In genomic region chr1:228105996-228106799, GRCh38 we compare ENCODE assay signal across 25 cellular contexts. TPM values are rescaled to one million over a fixed set of nuclear protein-coding genes. Genes with fewer than 3 reads are reported as not detected.
DNase-seq lines count a peak whose midpoint lies in the region; ATAC-seq and TF ChIP-seq lines count a peak whose summit lies in the region.
"Had no signal": no experiment of that assay in that cellular context is flagged by ENCODE, and none has a peak within 500 bp of the region (broad histone marks: within the 10 kb centered on the region; RNA-seq: fewer than 3 reads in every experiment).

No MANE protein-coding gene starts in this region.

- H3K27me3 ChIP-seq in spleen (replicated peaks in 1 of 7), result no peaks in the 10 kb centered on the region
- H3K27me3 ChIP-seq: esophagus muscularis mucosa, gastroesophageal sphincter, MG63, neutrophil, SJSA1, uterus had no signal

- H3K27ac Mint-ChIP-seq in WTC11, result no peak overlapping the region
- no peak overlapping the region for H3K27ac Mint-ChIP-seq in endothelial cell (ENCODE audit: unreplicated experiment)

- H3K27ac ChIP-seq in spleen, result no peak overlapping the region
- H3K27ac ChIP-seq: esophagus muscularis mucosa, neutrophil, SJSA1, uterus had no signal

- ATAC-seq in activated T-cell treated with anti-CD3 and anti-CD28 coated beads, Interleukin-2, amount 50 U/mL, for 4 hours, result no peak
- no peak for ATAC-seq in WTC11
- ATAC-seq in GM18868 (IDR thresholded peaks at IDR 0.05; ENCODE audit: unreplicated experiment), result no peak
- ATAC-seq in HG02759 (IDR thresholded peaks at IDR 0.05; ENCODE audit: unreplicated experiment), result no peak
- ATAC-seq: gastroesophageal sphincter had no signal

- H3K36me3 ChIP-seq in spleen, result peaks cover 0 to 28% (median 20%) of the 10 kb centered on the region in 6 donors
- H3K36me3 ChIP-seq: uterus had no signal

- no peaks in the 10 kb centered on the region for H3K9me3 Mint-ChIP-seq in activated T-cell treated with anti-CD3 and anti-CD28 coated beads, Interleukin-2, amount 50 U/mL, for 4 hours
- H3K9me3 Mint-ChIP-seq in WTC11, result no peaks in the 10 kb centered on the region
- no peaks in the 10 kb centered on the region for H3K9me3 Mint-ChIP-seq in endothelial cell (ENCODE audit: unreplicated experiment)
- H3K9me3 Mint-ChIP-seq: central memory CD8-positive, alpha-beta T cell had no signal

- peak overlapping the region; percentile 29 for H3K4me3 Mint-ChIP-seq in activated T-cell treated with anti-CD3 and anti-CD28 coated beads, Interleukin-2, amount 50 U/mL, for 4 hours
- peak overlapping the region; percentile 38; the same call in 1 of the 2 replicates for H3K4me3 Mint-ChIP-seq in WTC11
- H3K4me3 Mint-ChIP-seq in endothelial cell (ENCODE audit: unreplicated experiment), result peak overlapping the region; percentile 31
- H3K4me3 Mint-ChIP-seq: central memory CD8-positive, alpha-beta T cell had no signal

- no peak for TF ChIP-seq POLR2A in spleen (IDR thresholded peaks at IDR 0.05)

- DNase-seq in activated T-cell treated with anti-CD3 and anti-CD28 coated beads, Interleukin-2, amount 50 U/mL, for 4 hours, result no peak
- DNase-seq in activated T-cell treated with anti-CD3 and anti-CD28 coated beads, Interleukin-2, amount 50 U/mL, for 48 hours, result no peak
- no peak for DNase-seq in WTC11 (ENCODE audit: low spot score)
- no peak for DNase-seq in endothelial cell (ENCODE audit: low spot score)
- peak; percentile 76 for DNase-seq in spleen
- DNase-seq in iPS-NIHi7 (ENCODE audit: extremely low spot score), result no peak
- DNase-seq: anterior cingulate cortex; DND-41; effector CD4-positive, alpha-beta T cell; IMR-90; mesenchymal stem cell; MG63; NCI-H1694 treated with DMSO at 0.1 percent for 48 hours; NCI-H774; stimulated activated CD4-positive, alpha-beta T cell treated with anti-CD3 and anti-CD28 coated beads, Interleukin-12 subunit alpha, Interleukin-12 subunit beta, amount 100 ng/mL, for 4 hours; substantia nigra; T-helper 9 cell; uterus had no signal

- H3K36me3 Mint-ChIP-seq in activated T-cell treated with anti-CD3 and anti-CD28 coated beads, Interleukin-2, amount 50 U/mL, for 4 hours (ENCODE audit: insufficient read depth), result peaks cover 6% of the 10 kb centered on the region
- H3K36me3 Mint-ChIP-seq in WTC11 (peaks cover 18% of the 10 kb centered on the region), endothelial cell (ENCODE audit: low read depth, unreplicated experiment) (peaks cover 10% of the 10 kb centered on the region)

- H3K27me3 Mint-ChIP-seq in activated T-cell treated with anti-CD3 and anti-CD28 coated beads, Interleukin-2, amount 50 U/mL, for 4 hours (ENCODE audit: low read depth), result no peaks in the 10 kb centered on the region
- peaks cover 21% of the 10 kb centered on the region for H3K27me3 Mint-ChIP-seq in WTC11 (ENCODE audit: low read depth)
- peaks cover 13% of the 10 kb centered on the region for H3K27me3 Mint-ChIP-seq in endothelial cell (ENCODE audit: unreplicated experiment)
- H3K27me3 Mint-ChIP-seq: central memory CD8-positive, alpha-beta T cell had no signal

- H3K4me3 ChIP-seq in spleen, result no peak overlapping the region
- H3K4me3 ChIP-seq: esophagus muscularis mucosa, gastroesophageal sphincter, MG63, SJSA1, uterus had no signal

- H3K4me1 ChIP-seq in spleen, result peaks cover 25 to 77% (median 57%) of the 10 kb centered on the region in 6 donors

- no peak for TF ChIP-seq CTCF in WTC11 (IDR thresholded peaks at IDR 0.05)
- no peak for TF ChIP-seq CTCF in endothelial cell (IDR thresholded peaks at IDR 0.05; ENCODE audit: unreplicated experiment)
- TF ChIP-seq CTCF in spleen (IDR thresholded peaks at IDR 0.05 in 8 of 11, conservative IDR thresholded peaks at IDR 0.05 in 3 of 11), result no peak

- 86 to 90% (median 87%) methylated on average over 7 to 8 of the region's 8 CpGs for WGBS in spleen, 5 donors

- no peaks in the 10 kb centered on the region for H3K9me3 ChIP-seq in spleen
- H3K9me3 ChIP-seq: esophagus muscularis mucosa, gastroesophageal sphincter, MG63, neutrophil, SJSA1, uterus had no signal

- peaks cover 36% of the 10 kb centered on the region for H3K4me1 Mint-ChIP-seq in activated T-cell treated with anti-CD3 and anti-CD28 coated beads, Interleukin-2, amount 50 U/mL, for 4 hours (ENCODE audit: low read depth)
- H3K4me1 Mint-ChIP-seq in WTC11, result peaks cover 20% of the 10 kb centered on the region
- H3K4me1 Mint-ChIP-seq in endothelial cell (ENCODE audit: unreplicated experiment), result peaks cover 24% of the 10 kb centered on the region

- POLR2A ChIA-PET in WTC11 (lab: Charles Lee), result no interaction called here

- intact Hi-C loops in spleen (cut with DNase I; ENCODE audit: low total_unique reads), result no loop called here

- CTCF ChIA-PET in WTC11 (lab: Charles Lee), result interaction anchor here (1.3 to 1.5 kb wide), 2 partner anchors 25 to 108 kb away, joined by 3 to 7 read pairs; no protein-coding TSS in a partner anchor

TF ChIP-seq in WTC11, 78 proteins besides CTCF, POLR2A, EP300 and RAD21 (continues in another document):
- no peak for TF ChIP-seq FOXP1 (CRISPR knock-in tag; IDR thresholded peaks at IDR 0.05; ENCODE audit: borderline replicate concordance)
- TF ChIP-seq HMGA2 (CRISPR knock-in tag; IDR thresholded peaks at IDR 0.05), result no peak
- TF ChIP-seq, protein P1, sequence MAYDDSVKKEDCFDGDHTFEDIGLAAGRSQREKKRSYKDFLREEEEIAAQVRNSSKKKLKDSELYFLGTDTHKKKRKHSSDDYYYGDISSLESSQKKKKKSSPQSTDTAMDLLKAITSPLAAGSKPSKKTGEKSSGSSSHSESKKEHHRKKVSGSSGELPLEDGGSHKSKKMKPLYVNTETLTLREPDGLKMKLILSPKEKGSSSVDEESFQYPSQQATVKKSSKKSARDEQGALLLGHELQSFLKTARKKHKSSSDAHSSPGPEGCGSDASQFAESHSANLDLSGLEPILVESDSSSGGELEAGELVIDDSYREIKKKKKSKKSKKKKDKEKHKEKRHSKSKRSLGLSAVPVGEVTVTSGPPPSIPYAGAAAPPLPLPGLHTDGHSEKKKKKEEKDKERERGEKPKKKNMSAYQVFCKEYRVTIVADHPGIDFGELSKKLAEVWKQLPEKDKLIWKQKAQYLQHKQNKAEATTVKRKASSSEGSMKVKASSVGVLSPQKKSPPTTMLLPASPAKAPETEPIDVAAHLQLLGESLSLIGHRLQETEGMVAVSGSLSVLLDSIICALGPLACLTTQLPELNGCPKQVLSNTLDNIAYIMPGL (CRISPR knock-in tag; IDR thresholded peaks at IDR 0.05), result no peak
- no peak for TF ChIP-seq IRF1 (CRISPR knock-in tag; IDR thresholded peaks at IDR 0.05)
- TF ChIP-seq SMAD3 (CRISPR knock-in tag; IDR thresholded peaks at IDR 0.05; ENCODE audit: borderline replicate concordance), result no peak
- TF ChIP-seq NR3C1 (CRISPR knock-in tag; conservative IDR thresholded peaks at IDR 0.05; ENCODE audit: low read depth), result no peak
- no peak for TF ChIP-seq ETV6 (CRISPR knock-in tag; IDR thresholded peaks at IDR 0.05)
- no peak for TF ChIP-seq RELA (CRISPR knock-in tag; IDR thresholded peaks at IDR 0.05; ENCODE audit: borderline replicate concordance)
- no peak for TF ChIP-seq JAZF1 (CRISPR knock-in tag; IDR thresholded peaks at IDR 0.05)

RNA-seq across cellular contexts. Expression of gene MRPL55, which starts 2.9 kb away (rescaled TPM):
- 10 to 100 TPM; 82.3 to 93.0 (median 89.5) TPM for total RNA-seq in activated T-cell treated with anti-CD3 and anti-CD28 coated beads, Interleukin-2, amount 50 U/mL, for 4 hours
- total RNA-seq in WTC11 (2021) (65.8 to 70.5 TPM (median 66.9 TPM) in 3 replicates), endothelial cell (ENCODE audit: unreplicated experiment) (47.5 TPM), spleen (100 to 1,000 TPM in 1 of 7 donors, 10 to 100 TPM in 6; 32.3 to 103 (median 39.0) TPM)
- polyA plus RNA-seq in spleen, result 100 to 1,000 TPM in 2 of 3 donors, 10 to 100 TPM in 1; 95.2 to 114 (median 111) TPM

RNA-seq across cellular contexts. Expression of gene C1orf35, which starts 3.1 kb away (rescaled TPM):
- 10 to 100 TPM; 41.0 to 41.9 (median 41.7) TPM for total RNA-seq in activated T-cell treated with anti-CD3 and anti-CD28 coated beads, Interleukin-2, amount 50 U/mL, for 4 hours
- total RNA-seq in WTC11 (2021) (30.0 to 33.8 TPM (median 30.7 TPM) in 3 replicates), endothelial cell (ENCODE audit: unreplicated experiment) (23.2 TPM), spleen (10 to 100 TPM in 6 of 7 donors, 1 to 10 TPM in 1; 7.3 to 14.2 (median 11.9) TPM)
- 10 to 100 TPM; 18.7 to 23.4 (median 21.7) TPM for polyA plus RNA-seq in spleen

RNA-seq across cellular contexts. Expression of gene ARF1, which starts 23.7 kb away (rescaled TPM):
- total RNA-seq in activated T-cell treated with anti-CD3 and anti-CD28 coated beads, Interleukin-2, amount 50 U/mL, for 4 hours, result 100 to 1,000 TPM; 404 to 411 (median 408) TPM
- total RNA-seq in WTC11 (2021) (295 to 330 TPM (median 300 TPM) in 3 replicates), endothelial cell (ENCODE audit: unreplicated experiment) (393 TPM), spleen (100 to 1,000 TPM; 302 to 387 (median 338) TPM)
- polyA plus RNA-seq in spleen, result 100 to 1,000 TPM; 150 to 282 (median 231) TPM

RNA-seq across cellular contexts. Expression of gene GUK1, which starts 33.9 kb away (rescaled TPM):
- 100 to 1,000 TPM; 219 to 248 (median 242) TPM for total RNA-seq in activated T-cell treated with anti-CD3 and anti-CD28 coated beads, Interleukin-2, amount 50 U/mL, for 4 hours
- total RNA-seq in WTC11 (2021) (110 to 112 TPM (median 111 TPM) in 3 replicates), endothelial cell (ENCODE audit: unreplicated experiment) (280 TPM), spleen (100 to 1,000 TPM; 167 to 218 (median 186) TPM)
- 100 to 1,000 TPM; 279 to 499 (median 316) TPM for polyA plus RNA-seq in spleen

RNA-seq across cellular contexts. Expression of gene GJC2, which starts 43.5 kb away (rescaled TPM):
- total RNA-seq in activated T-cell treated with anti-CD3 and anti-CD28 coated beads, Interleukin-2, amount 50 U/mL, for 4 hours, result under 1 TPM; 0.49 to 0.79 (median 0.53) TPM
- total RNA-seq in WTC11 (2021), result 0.72 to 1.2 TPM (median 0.87 TPM) in 3 replicates
- 13.0 TPM for total RNA-seq in endothelial cell (ENCODE audit: unreplicated experiment)
- 1 to 10 TPM in 6 of 7 donors, under 1 TPM in 1; 0.94 to 3.5 (median 2.4) TPM for total RNA-seq in spleen
- polyA plus RNA-seq in spleen, result under 1 TPM; 0.35 to 0.96 (median 0.67) TPM
